In genomic region chr6:113776998-113777397, GRCh38 we compare ENCODE assay signal across 27 cellular contexts.
DNase-seq lines count a peak whose midpoint lies in the region; ATAC-seq and TF ChIP-seq lines count a peak whose summit lies in the region.
"Had no signal": no experiment of that assay in that cellular context is flagged by ENCODE, and none has a peak within 500 bp of the region (broad histone marks: within the 10 kb centered on the region; RNA-seq: fewer than 3 reads in every experiment).

No MANE protein-coding gene starts in this region.

- DNase-seq in EH (ENCODE audit: low read depth), result peak; percentile 10
- peak; percentile 31 for DNase-seq in NCI-H2029 treated with DMSO at 0.1 percent for 48 hours (lab: John Stamatoyannopoulos, UW)
- DNase-seq in fibroblast of villous mesenchyme (ENCODE audit: low read depth), result peak; percentile 28
- DNase-seq in NCI-H1105 (lab: John Stamatoyannopoulos, UW), result no peak
- DNase-seq in left ventricle myocardium superior, result no peak
- no peak for DNase-seq in NCI-H226
- DNase-seq: activated CD4-positive, CD25-positive, alpha-beta regulatory T cell; activated naive CD4-positive, alpha-beta T cell; activated T-cell treated with anti-CD3 and anti-CD28 coated beads, Interleukin-2, amount 50 U/mL, for 24 hours; amniotic stem cell; C1 segment of cervical spinal cord; effector CD8-positive, alpha-beta T cell; HCEC 1CT; left ventricle myocardium inferior; NCI-H1105 treated with DMSO at 0.1 percent for 48 hours; NCI-H526; sigmoid colon; T1000; testis had no signal

- H3K36me3 ChIP-seq in mesodermal cell (ENCODE audit: control insufficient read depth, insufficient read depth, low read length), result no peaks in the 10 kb centered on the region
- H3K36me3 ChIP-seq: gastroesophageal sphincter, left ventricle myocardium inferior, neutrophil, sigmoid colon had no signal

- no peaks in the 10 kb centered on the region for H3K9me3 ChIP-seq in mesodermal cell (ENCODE audit: control insufficient read depth, low read length)
- H3K9me3 ChIP-seq: gastroesophageal sphincter, left ventricle myocardium inferior, neutrophil, sigmoid colon, testis had no signal

- H3K27ac ChIP-seq in mesodermal cell (ENCODE audit: low read depth, low read length, severe bottlenecking), result peak overlapping the region; percentile 31
- H3K27ac ChIP-seq: gastroesophageal sphincter, left ventricle myocardium inferior, neutrophil, sigmoid colon, testis had no signal

- TF ChIP-seq CTCF in fibroblast of villous mesenchyme (IDR thresholded peaks at IDR 0.05; ENCODE audit: insufficient read depth, low read depth, low read length), result no peak

- 0% methylated on average over 1 of the region's 2 CpGs; no CpG with 5 or more reads in 1 of the 2 experiments for WGBS in mesodermal cell (ENCODE audit: insufficient coverage in 2 of 2), 2 experiments

- no peak for ATAC-seq in left ventricle myocardium superior
- no peak for ATAC-seq in GM21367 (IDR thresholded peaks at IDR 0.05; ENCODE audit: unreplicated experiment)
- ATAC-seq: esophagus mucosa, gastroesophageal sphincter, GM12878, HepG2, Right ventricle myocardium inferior had no signal

- H3K4me3 ChIP-seq in fibroblast of villous mesenchyme (ENCODE audit: low read depth, low read length) (no peak overlapping the region), mesodermal cell (ENCODE audit: extremely low read depth, insufficient read depth, low read length, poor library complexity, severe bottlenecking) (no peak overlapping the region)
- H3K4me3 ChIP-seq: gastroesophageal sphincter, GM12878, left ventricle myocardium inferior, sigmoid colon, testis had no signal

- intact Hi-C loops in left ventricle myocardium superior (cut with micrococcal nuclease), result no loop called here

- no peaks in the 10 kb centered on the region for H3K4me1 ChIP-seq in mesodermal cell (ENCODE audit: control insufficient read depth, insufficient read depth, low read length, poor library complexity, severe bottlenecking)
- H3K4me1 ChIP-seq: gastroesophageal sphincter, left ventricle myocardium inferior, sigmoid colon, testis had no signal

Comparison
In these comparisons a context has a peak if more than half of its experiments do, and no peak if none do; other contexts are left out.
1. DNase-seq: peak in EH (single experiment), NCI-H2029 treated with DMSO at 0.1 percent for 48 hours (single experiment) and fibroblast of villous mesenchyme (single experiment); none in NCI-H1105 (single experiment), left ventricle myocardium superior (single experiment) and NCI-H226 (single experiment).